25 cellular contexts compared by ENCODE assay signal in genomic region chr4:64882311-64883086, GRCh38.
DNase-seq lines count a peak whose midpoint lies in the region; ATAC-seq and TF ChIP-seq lines count a peak whose summit lies in the region.
"Had no signal": no experiment of that assay in that cellular context is flagged by ENCODE, and none has a peak within 500 bp of the region (broad histone marks: within the 10 kb centered on the region; RNA-seq: fewer than 3 reads in every experiment).

No MANE protein-coding gene starts in this region.

- H3K79me2 ChIP-seq in KMS-11 (ENCODE audit: insufficient read depth, low read depth) = no peaks in the 10 kb centered on the region
- H3K79me2 ChIP-seq in SU-DHL-6 (ENCODE audit: insufficient read depth, low read length) = no peaks in the 10 kb centered on the region

- intact Hi-C loops in spleen (cut with DNase I; ENCODE audit: low total_unique reads) = no loop called here
- intact Hi-C loops in lower leg skin (cut with DNase I; ENCODE audit: low total_unique reads) = no loop called here

- no peaks in the 10 kb centered on the region for H3K9me2 ChIP-seq in SU-DHL-6 (replicated peaks; ENCODE audit: insufficient read depth, low read length)

- H3K4me1 Mint-ChIP-seq in activated CD8-positive, alpha-beta memory T cell treated with anti-CD3 and anti-CD28 coated beads, Interleukin-2, amount 10 ng/mL, durations not matched to agents 7 days and 5 days = peaks cover 1% of the 10 kb centered on the region
- H3K4me1 Mint-ChIP-seq: activated naive CD4-positive, alpha-beta T cell treated with anti-CD3 and anti-CD28 coated beads, Interleukin-2, amount 50 U/mL, for 24 hours; naive thymus-derived CD8-positive, alpha-beta T cell; stimulated activated memory B cell treated with anti-CD40 and anti-IgM and Interleukin-4, amounts not matched to agents 10 μg/mL and 1 μg/mL and 100 μg/mL, for 72 hours had no signal

- peak overlapping the region; percentile 92 for H3K27ac ChIP-seq in KMS-11
- 0 out of 2 replicates have a peak overlapping the region, but pooled peaks have one; percentile 26 for H3K27ac ChIP-seq in SU-DHL-6 (ENCODE audit: low read depth, low read length)
- H3K27ac ChIP-seq in spleen = no peak overlapping the region
- H3K27ac ChIP-seq: BLaER1 treated with 17β-estradiol and CSF1 and Interleukin-3, amounts not matched to agents 10 nM and 100 nM had no signal

- no peaks in the 10 kb centered on the region for H3K27me3 ChIP-seq in KMS-11 (ENCODE audit: insufficient read depth, low read depth)
- H3K27me3 ChIP-seq in SU-DHL-6 (ENCODE audit: low read length) = no peaks in the 10 kb centered on the region
- H3K27me3 ChIP-seq in spleen (replicated peaks in 1 of 7) = no peaks in the 10 kb centered on the region
- H3K27me3 ChIP-seq: BLaER1 treated with 17β-estradiol and CSF1 and Interleukin-3, amounts not matched to agents 10 nM and 100 nM had no signal

- H3K9me3 Mint-ChIP-seq in activated CD8-positive, alpha-beta memory T cell treated with anti-CD3 and anti-CD28 coated beads, Interleukin-2, amount 10 ng/mL, durations not matched to agents 7 days and 5 days (ENCODE audit: low read depth) = no peaks in the 10 kb centered on the region
- H3K9me3 Mint-ChIP-seq: activated naive CD4-positive, alpha-beta T cell treated with anti-CD3 and anti-CD28 coated beads, Interleukin-2, amount 50 U/mL, for 24 hours; dendritic cell treated with granulocyte-macrophage colony-stimulating factor and Interleukin-4, amounts not matched to agents 40 ng/mL and 50 ng/mL, for 4 days had no signal

- no peaks in the 10 kb centered on the region for H3K36me3 ChIP-seq in KMS-11 (ENCODE audit: insufficient read depth)
- H3K36me3 ChIP-seq in SU-DHL-6 (ENCODE audit: low read length) = no peaks in the 10 kb centered on the region
- H3K36me3 ChIP-seq in spleen = no peaks in the 10 kb centered on the region
- H3K36me3 ChIP-seq: BLaER1 treated with 17β-estradiol and CSF1 and Interleukin-3, amounts not matched to agents 10 nM and 100 nM; HAP-1 had no signal

- CTCF ChIA-PET in activated CD8-positive, alpha-beta memory T cell treated with anti-CD3 and anti-CD28 coated beads, Interleukin-2, amount 10 ng/mL, durations not matched to agents 7 days and 5 days (lab: Charles Lee) = no interaction called here

- DNase-seq in activated CD8-positive, alpha-beta memory T cell treated with anti-CD3 and anti-CD28 coated beads, Interleukin-2, amount 10 ng/mL, durations not matched to agents 7 days and 5 days = no peak
- DNase-seq in activated CD8-positive, alpha-beta memory T cell treated with anti-CD3 and anti-CD28 coated beads, Interleukin-2, amount 50 U/mL, for 4 hours = no peak
- DNase-seq in retinal pigment epithelial cell (ENCODE audit: low read depth) = peak; percentile 30
- DNase-seq in spleen = no peak
- no peak for DNase-seq in lower leg skin (ENCODE audit: low spot score in 2 of 2)
- DNase-seq: activated CD4-positive, CD25-positive, alpha-beta regulatory T cell; aorta; caudate nucleus; COR-L47; EL; islet precursor cell; left ventricle myocardium superior; midbrain; naive thymus-derived CD8-positive, alpha-beta T cell; NCI-H2107; NCI-H69; occipital lobe; stimulated activated CD4-positive, alpha-beta T cell treated with anti-CD3 and anti-CD28 coated beads, Interleukin-2, amount 100 ng/mL, for 48 hours had no signal

- H3K4me1 ChIP-seq in KMS-11 (ENCODE audit: low read depth, poor library complexity, severe bottlenecking) (peaks cover 76% of the 10 kb centered on the region), spleen (no peaks in the 10 kb centered on the region)
- H3K4me1 ChIP-seq: BLaER1 treated with 17β-estradiol and CSF1 and Interleukin-3, amounts not matched to agents 10 nM and 100 nM; HAP-1 had no signal

- H3K4me3 ChIP-seq in KMS-11 (IDR thresholded peaks at IDR 0.05; ENCODE audit: insufficient read depth, low read depth, low read length) = no peak overlapping the region
- no peak overlapping the region for H3K4me3 ChIP-seq in SU-DHL-6 (ENCODE audit: insufficient read depth, low read length, poor library complexity, severe bottlenecking)
- no peak overlapping the region for H3K4me3 ChIP-seq in retinal pigment epithelial cell (ENCODE audit: low read length)
- no peak overlapping the region for H3K4me3 ChIP-seq in spleen
- no peak overlapping the region for H3K4me3 ChIP-seq in lower leg skin (ENCODE audit: low read depth, poor library complexity, severe bottlenecking)
- H3K4me3 ChIP-seq: BLaER1 treated with 17β-estradiol and CSF1 and Interleukin-3, amounts not matched to agents 10 nM and 100 nM; HAP-1 had no signal

- H3K27ac Mint-ChIP-seq in activated CD8-positive, alpha-beta memory T cell treated with anti-CD3 and anti-CD28 coated beads, Interleukin-2, amount 10 ng/mL, durations not matched to agents 7 days and 5 days = peak overlapping the region; percentile 42
- H3K27ac Mint-ChIP-seq: activated naive CD4-positive, alpha-beta T cell treated with anti-CD3 and anti-CD28 coated beads, Interleukin-2, amount 50 U/mL, for 24 hours; dendritic cell treated with granulocyte-macrophage colony-stimulating factor and Interleukin-4, amounts not matched to agents 40 ng/mL and 50 ng/mL, for 4 days; naive thymus-derived CD8-positive, alpha-beta T cell; stimulated activated memory B cell treated with anti-CD40 and anti-IgM and Interleukin-4, amounts not matched to agents 10 μg/mL and 1 μg/mL and 100 μg/mL, for 72 hours had no signal

- H3F3A ChIP-seq in SU-DHL-6 (ENCODE audit: insufficient read depth) = no peaks in the 10 kb centered on the region

- no peaks in the 10 kb centered on the region for H3K36me3 Mint-ChIP-seq in activated CD8-positive, alpha-beta memory T cell treated with anti-CD3 and anti-CD28 coated beads, Interleukin-2, amount 10 ng/mL, durations not matched to agents 7 days and 5 days
- H3K36me3 Mint-ChIP-seq: activated naive CD4-positive, alpha-beta T cell treated with anti-CD3 and anti-CD28 coated beads, Interleukin-2, amount 50 U/mL, for 24 hours; naive thymus-derived CD8-positive, alpha-beta T cell; stimulated activated memory B cell treated with anti-CD40 and anti-IgM and Interleukin-4, amounts not matched to agents 10 μg/mL and 1 μg/mL and 100 μg/mL, for 72 hours had no signal

- no peak for TF ChIP-seq POLR2A in spleen (IDR thresholded peaks at IDR 0.05)
- no peak for TF ChIP-seq POLR2A in lower leg skin (IDR thresholded peaks at IDR 0.05)

- no peak for ATAC-seq in activated CD8-positive, alpha-beta memory T cell treated with anti-CD3 and anti-CD28 coated beads, Interleukin-2, amount 10 ng/mL, durations not matched to agents 7 days and 5 days
- ATAC-seq: left ventricle myocardium superior; naive thymus-derived CD8-positive, alpha-beta T cell; stimulated activated memory B cell treated with anti-CD40 and anti-IgM and Interleukin-4, amounts not matched to agents 10 μg/mL and 1 μg/mL and 100 μg/mL, for 72 hours had no signal

- no peak overlapping the region for H3K4me3 Mint-ChIP-seq in activated CD8-positive, alpha-beta memory T cell treated with anti-CD3 and anti-CD28 coated beads, Interleukin-2, amount 10 ng/mL, durations not matched to agents 7 days and 5 days
- H3K4me3 Mint-ChIP-seq: activated naive CD4-positive, alpha-beta T cell treated with anti-CD3 and anti-CD28 coated beads, Interleukin-2, amount 50 U/mL, for 24 hours; dendritic cell treated with granulocyte-macrophage colony-stimulating factor and Interleukin-4, amounts not matched to agents 40 ng/mL and 50 ng/mL, for 4 days; naive thymus-derived CD8-positive, alpha-beta T cell; stimulated activated memory B cell treated with anti-CD40 and anti-IgM and Interleukin-4, amounts not matched to agents 10 μg/mL and 1 μg/mL and 100 μg/mL, for 72 hours had no signal

- TF ChIP-seq CTCF in KMS-11 (conservative IDR thresholded peaks at IDR 0.05; ENCODE audit: low read depth, low read length) (no peak), SU-DHL-6 (IDR thresholded peaks at IDR 0.05; ENCODE audit: insufficient read depth, low read length, poor library complexity, severe bottlenecking) (no peak), retinal pigment epithelial cell (conservative IDR thresholded peaks at IDR 0.05; ENCODE audit: low read depth, low read length) (no peak), spleen (IDR thresholded peaks at IDR 0.05 in 8 of 11, conservative IDR thresholded peaks at IDR 0.05 in 3 of 11) (no peak), lower leg skin (IDR thresholded peaks at IDR 0.05) (no peak)

- H3K9ac ChIP-seq in KMS-11 = peak overlapping the region; percentile 63
- 0 out of 2 replicates have a peak overlapping the region, but pooled peaks have one; percentile 13 for H3K9ac ChIP-seq in SU-DHL-6 (ENCODE audit: low read length)
- H3K9ac ChIP-seq: BLaER1 treated with 17β-estradiol and CSF1 and Interleukin-3, amounts not matched to agents 10 nM and 100 nM had no signal

- H3K4me2 ChIP-seq in KMS-11 = peak overlapping the region; percentile 56
- H3K4me2 ChIP-seq in SU-DHL-6 (ENCODE audit: low read depth, low read length, poor library complexity, severe bottlenecking) = peak overlapping the region; percentile 44
- H3K4me2 ChIP-seq: BLaER1 treated with 17β-estradiol and CSF1 and Interleukin-3, amounts not matched to agents 10 nM and 100 nM had no signal

- H2AFZ ChIP-seq in KMS-11 (ENCODE audit: low read depth) (peak overlapping the region; percentile 53), SU-DHL-6 (ENCODE audit: low read depth, low read length, severe bottlenecking) (peak overlapping the region; percentile 78)

- WGBS in spleen, 5 donors = 58 to 69% (median 61%) methylated on average over 2 of the region's 2 CpGs
- 69 to 73% methylated on average over 2 of the region's 2 CpGs for WGBS in lower leg skin, 2 donors

- H3K9me3 ChIP-seq in SU-DHL-6 (ENCODE audit: insufficient read depth, low read length) (no peaks in the 10 kb centered on the region), spleen (no peaks in the 10 kb centered on the region)
- H3K9me3 ChIP-seq: BLaER1 treated with 17β-estradiol and CSF1 and Interleukin-3, amounts not matched to agents 10 nM and 100 nM; HAP-1 had no signal

- H4K20me1 ChIP-seq in KMS-11 (ENCODE audit: insufficient read depth) (no peaks in the 10 kb centered on the region), SU-DHL-6 (ENCODE audit: low read depth, low read length) (no peaks in the 10 kb centered on the region)
- H4K20me1 ChIP-seq: BLaER1 treated with 17β-estradiol and CSF1 and Interleukin-3, amounts not matched to agents 10 nM and 100 nM had no signal

- no peaks in the 10 kb centered on the region for H3K27me3 Mint-ChIP-seq in activated CD8-positive, alpha-beta memory T cell treated with anti-CD3 and anti-CD28 coated beads, Interleukin-2, amount 10 ng/mL, durations not matched to agents 7 days and 5 days
- H3K27me3 Mint-ChIP-seq: activated naive CD4-positive, alpha-beta T cell treated with anti-CD3 and anti-CD28 coated beads, Interleukin-2, amount 50 U/mL, for 24 hours; dendritic cell treated with granulocyte-macrophage colony-stimulating factor and Interleukin-4, amounts not matched to agents 40 ng/mL and 50 ng/mL, for 4 days; naive thymus-derived CD8-positive, alpha-beta T cell; stimulated activated memory B cell treated with anti-CD40 and anti-IgM and Interleukin-4, amounts not matched to agents 10 μg/mL and 1 μg/mL and 100 μg/mL, for 72 hours had no signal

Comparison
In these comparisons a context has a peak if more than half of its experiments do, and no peak if none do; other contexts are left out.
1. H3K27ac ChIP-seq: peak in KMS-11 (single experiment) and SU-DHL-6 (single experiment); none in spleen (0 of 8).